ENCODE assay signal across 9 cellular contexts in genomic region chr5:173283318-173284288, GRCh38. TPM values are rescaled to one million over a fixed set of nuclear protein-coding genes. Genes with fewer than 3 reads are reported as not detected.
A peak's percentile ranks its signal among the peaks of the same experiment; 100 is the strongest.
DNase-seq lines count a peak whose midpoint lies in the region; ATAC-seq, FAIRE-seq and TF ChIP-seq lines count a peak whose summit lies in the region.
"Had no signal": no experiment of that assay in that cellular context is flagged by ENCODE, and none has a peak within 500 bp of the region (broad histone marks: within the 10 kb centered on the region; RNA-seq: fewer than 3 reads in every experiment).

No MANE protein-coding gene starts in this region.

- no peak for TF ChIP-seq EP300 in ovary (IDR thresholded peaks at IDR 0.05)

- H3K36me3 ChIP-seq in ovary, result no peaks in the 10 kb centered on the region

- peak; percentile 96 for ATAC-seq in GM21390 (IDR thresholded peaks at IDR 0.05; ENCODE audit: unreplicated experiment)

- no peak overlapping the region for H3K27ac ChIP-seq in ovary

- peaks cover 62% of the 10 kb centered on the region for H3K27me3 Mint-ChIP-seq in type B pancreatic cell

- H3K27ac Mint-ChIP-seq in type B pancreatic cell, result no peak overlapping the region

- H3K4me3 Mint-ChIP-seq in type B pancreatic cell, result peak overlapping the region; percentile 72

- H3K36me3 Mint-ChIP-seq in type B pancreatic cell, result peaks cover 4% of the 10 kb centered on the region

- H3K9me3 ChIP-seq in ovary, result no peaks in the 10 kb centered on the region

- intact Hi-C loops in ovary (cut with DNase I), result loop anchor here (10.0 kb wide), 2 partner anchors 139 to 299 kb away; partner anchors contain the start of genes ATP6V0E1 (in 3 of the 4) and BNIP1 (in 1 of the 4)

- WGBS in ovary, 3 donors, result 1 to 2% (median 1%) methylated on average over 44 to 45 of the region's 45 CpGs

- peak overlapping the region; percentile 15 to 32 for H3K4me3 ChIP-seq in foreskin fibroblast (ENCODE audit: low read depth in 1 of 2, low read length in 2 of 2)
- H3K4me3 ChIP-seq in ovary, result no peak overlapping the region

- H3K27me3 ChIP-seq in ovary, result no peaks in the 10 kb centered on the region

- TF ChIP-seq POLR2A in ovary (IDR thresholded peaks at IDR 0.05), result no peak

- DNase-seq in D341Med (ENCODE audit: low spot score) (peak; percentile 86), HT-29 (ENCODE audit: low spot score) (peak; percentile 64), RCC 7860 (ENCODE audit: low spot score) (peak; percentile 31), foreskin fibroblast (peak; percentile 51 to 84), ovary (peak; percentile 64 to 85 (median 71)), type B pancreatic cell (ENCODE audit: extremely low spot score, unreplicated experiment) (peak; percentile 84)
- DNase-seq in activated T-helper 9 cell treated with anti-CD3 and anti-CD28 coated beads, Interleukin-2, amount 50 U/mL, for 16 hours (ENCODE audit: low read depth), result peak; percentile 51

- H3K4me1 Mint-ChIP-seq in type B pancreatic cell (ENCODE audit: unreplicated experiment), result peaks cover 8% of the 10 kb centered on the region

- peak; percentile 76 for TF ChIP-seq CTCF in foreskin fibroblast (IDR thresholded peaks at IDR 0.05; ENCODE audit: low read depth, low read length)
- TF ChIP-seq CTCF in ovary (IDR thresholded peaks at IDR 0.05), result peak in 2 of 3 donors; percentile 56 to 77
- peak; percentile 90 for TF ChIP-seq CTCF in type B pancreatic cell (conservative IDR thresholded peaks at IDR 0.05)

- no peak for FAIRE-seq in RCC 7860 (lab: Jason Lieb, UNC)
- FAIRE-seq: endometrium had no signal

- H3K4me1 ChIP-seq in ovary (ENCODE audit: insufficient read depth), result no peaks in the 10 kb centered on the region

- H3K9me3 Mint-ChIP-seq in type B pancreatic cell, result no peaks in the 10 kb centered on the region

RNA-seq across cellular contexts. Expression of gene STC2, which starts 44.6 kb away (rescaled TPM):
- not detected in 2 replicates for total RNA-seq in HT-29 (2014; rRNA removed; shearing (Covaris generic))
- total RNA-seq in ovary, result 1 to 10 TPM in 2 of 7 donors, under 1 TPM in 5; 0.45 to 8.3 (median 0.83) TPM
- polyA plus RNA-seq in ovary, result 1 to 10 TPM in 1 of 2 donors, under 1 TPM in 1; 0.71 to 3.2 TPM
- total RNA-seq in type B pancreatic cell (ENCODE audit: low replicate concordance), result 25.7 and 45.3 TPM in 2 replicates

RNA-seq across cellular contexts. Expression of gene NKX2-5, which starts 48.6 kb away (rescaled TPM):
- not detected in 2 replicates for total RNA-seq in HT-29 (2014; rRNA removed; shearing (Covaris generic))
- total RNA-seq in ovary (not detected), type B pancreatic cell (ENCODE audit: low replicate concordance) (1.00 and 3.2 TPM in 2 replicates)
- not detected for polyA plus RNA-seq in ovary

Comparison
In these comparisons a context has a peak if more than half of its experiments do, and no peak if none do; other contexts are left out.
1. DNase-seq: peak in every context shown above with its lines; median percentile 86 in D341Med; 84 in type B pancreatic cell; 71 in ovary; 68 in foreskin fibroblast; 64 in HT-29; 51 in activated T-helper 9 cell treated with anti-CD3 and anti-CD28 coated beads, Interleukin-2, amount 50 U/mL, for 16 hours; 31 in RCC 7860.